In the genomic region with DNA sequence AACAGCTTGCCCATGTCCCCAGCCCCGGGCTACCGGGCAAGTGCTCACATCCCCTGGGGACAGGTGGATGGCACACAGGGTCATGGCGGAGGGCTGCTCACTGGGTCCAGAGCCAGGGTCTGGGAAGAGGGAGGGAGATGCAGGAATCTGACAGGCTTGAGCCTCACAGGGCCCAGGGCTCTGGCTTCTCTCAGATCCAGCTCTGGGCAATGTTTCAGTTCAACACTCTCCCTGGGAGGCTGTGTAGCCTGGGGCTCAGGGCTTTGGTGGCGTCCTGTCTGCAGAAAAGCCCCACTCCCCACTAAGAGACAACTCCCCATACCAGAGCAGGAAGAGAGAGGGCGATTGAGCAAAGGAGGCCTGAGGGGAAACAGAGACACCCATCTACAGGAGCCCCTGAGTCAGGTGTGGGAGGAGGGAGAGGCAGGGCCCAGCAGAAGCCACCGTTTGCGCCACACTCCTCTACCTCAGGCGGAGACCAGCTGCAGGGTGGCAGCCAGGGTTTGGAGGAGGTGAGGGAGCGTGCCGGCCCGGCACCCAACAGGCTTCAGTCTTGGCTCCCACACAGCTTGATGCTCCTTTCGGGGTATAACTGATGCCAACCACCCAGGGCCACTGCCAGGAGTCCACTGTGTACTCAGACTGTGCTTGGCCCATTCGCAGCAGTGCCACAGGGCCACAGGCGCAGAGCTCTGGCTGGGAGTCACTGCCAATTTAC, we compare ENCODE assay signal across 10 cellular contexts. TPM values are rescaled to one million over a fixed set of nuclear protein-coding genes. Genes with fewer than 3 reads are reported as not detected.
DNase-seq lines count a peak whose midpoint lies in the region; ATAC-seq, FAIRE-seq and TF ChIP-seq lines count a peak whose summit lies in the region.
"Had no signal": no experiment of that assay in that cellular context is flagged by ENCODE, and none has a peak within 500 bp of the region (broad histone marks: within the 10 kb centered on the region; RNA-seq: fewer than 3 reads in every experiment).

No MANE protein-coding gene starts in this region.

- no peak for TF ChIP-seq CTCF in epithelial cell of esophagus (IDR thresholded peaks at IDR 0.05; ENCODE audit: insufficient read depth, low read depth, low read length, missing control alignments)

- peak overlapping the region; percentile 46 for H3K9ac ChIP-seq in NT2/D1 (ENCODE audit: insufficient read length, low read depth)
- H3K9ac ChIP-seq in skeletal muscle tissue (ENCODE audit: low read depth in 1 of 3, low read length in 3 of 3): peak overlapping the region; percentile 14 to 50 (median 27)

- H3K4me1 ChIP-seq in NT2/D1 (ENCODE audit: insufficient read depth, insufficient read length) (peaks cover 14% of the 10 kb centered on the region), skeletal muscle tissue (ENCODE audit: control insufficient read depth in 3 of 3, insufficient read depth in 3 of 3, low read length in 3 of 3) (peaks cover 24 to 36% (median 29%) of the 10 kb centered on the region in 3 donors)

- H3K27me3 ChIP-seq in NT2/D1 (ENCODE audit: insufficient read depth, insufficient read length): no peaks in the 10 kb centered on the region
- no peaks in the 10 kb centered on the region for H3K27me3 ChIP-seq in skeletal muscle tissue (ENCODE audit: control insufficient read depth in 3 of 3, insufficient read depth in 3 of 3, low read length in 3 of 3)
- H3K27me3 ChIP-seq: dorsolateral prefrontal cortex had no signal

- FAIRE-seq in GM19239 (lab: Jason Lieb, UNC): no peak
- FAIRE-seq: A204.1 had no signal

- H3K36me3 ChIP-seq in NT2/D1 (ENCODE audit: insufficient read depth, insufficient read length, low read length): peaks cover 13% of the 10 kb centered on the region
- peaks cover 0 to 2% (median 0%) of the 10 kb centered on the region in 3 donors for H3K36me3 ChIP-seq in skeletal muscle tissue (ENCODE audit: control insufficient read depth in 3 of 3, insufficient read depth in 3 of 3, low read length in 3 of 3)

- peak overlapping the region; percentile 40 for H3K27ac ChIP-seq in skeletal muscle tissue (ENCODE audit: low read depth, low read length)
- H3K27ac ChIP-seq: dorsolateral prefrontal cortex had no signal

- no peak for ATAC-seq in GM21825 (IDR thresholded peaks at IDR 0.05; ENCODE audit: unreplicated experiment)

- DNase-seq in NCI-H2029 (lab: John Stamatoyannopoulos, UW) (peak; percentile 40), NCI-H2029 treated with DMSO at 0.1 percent for 48 hours (lab: John Stamatoyannopoulos, UW) (no peak), NT2/D1 (ENCODE audit: low read depth, low spot score) (no peak), epithelial cell of esophagus (ENCODE audit: low read depth) (peak; percentile 67), NCI-H748 (lab: John Stamatoyannopoulos, UW; ENCODE audit: unreplicated experiment) (no peak), GM19239 (ENCODE audit: insufficient read length, low spot score) (no peak)

- H3K9me3 ChIP-seq in NT2/D1 (ENCODE audit: insufficient read depth, low read length) (no peaks in the 10 kb centered on the region), skeletal muscle tissue (ENCODE audit: control insufficient read depth in 3 of 3, low read length in 3 of 3) (no peaks in the 10 kb centered on the region)

- H3K4me3 ChIP-seq in NT2/D1 (ENCODE audit: insufficient read length, low read depth) (no peak overlapping the region), epithelial cell of esophagus (ENCODE audit: low read length) (no peak overlapping the region), skeletal muscle tissue (ENCODE audit: low read length in 3 of 3) (no peak overlapping the region)
- H3K4me3 ChIP-seq: dorsolateral prefrontal cortex had no signal

RNA-seq across cellular contexts. Expression of a gene that starts 16.8 kb away (rescaled TPM):
- total RNA-seq in skeletal muscle tissue: 72.5 TPM

RNA-seq across cellular contexts. Expression of a gene that starts 52.9 kb away (rescaled TPM):
- 8.4 TPM for total RNA-seq in skeletal muscle tissue

Comparison
In these comparisons a context has a peak if more than half of its experiments do, and no peak if none do; other contexts are left out.
1. DNase-seq: peak in NCI-H2029 (single experiment) and epithelial cell of esophagus (single experiment); none in NCI-H2029 treated with DMSO at 0.1 percent for 48 hours (single experiment), NT2/D1 (single experiment), NCI-H748 (single experiment) and GM19239 (single experiment).